In the genomic region with DNA sequence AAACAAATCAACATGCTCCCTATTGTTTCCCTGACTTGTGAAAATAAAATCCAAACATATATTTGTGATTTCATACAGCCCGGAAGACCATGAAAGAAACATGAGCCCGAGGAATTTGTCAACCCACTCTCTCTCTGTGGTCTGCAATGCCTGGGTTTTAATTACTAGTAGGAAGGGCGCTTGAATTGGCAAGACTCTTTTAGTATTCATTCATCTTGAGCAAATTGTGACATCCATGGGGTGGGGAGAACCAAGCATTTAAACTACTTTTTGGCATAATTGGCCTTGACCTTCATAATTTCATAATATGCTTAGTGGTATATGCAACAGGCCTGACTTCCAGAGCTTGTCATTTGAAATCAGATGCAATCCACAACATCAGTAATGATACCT, we compare ENCODE assay signal across 20 cellular contexts.
DNase-seq lines count a peak whose midpoint lies in the region; ATAC-seq and TF ChIP-seq lines count a peak whose summit lies in the region.
"Had no signal": no experiment of that assay in that cellular context is flagged by ENCODE, and none has a peak within 500 bp of the region (broad histone marks: within the 10 kb centered on the region; RNA-seq: fewer than 3 reads in every experiment).

No MANE protein-coding gene starts in this region.

- no peak overlapping the region for H3K4me3 ChIP-seq in ACC112 (ENCODE audit: low read depth, low read length)
- H3K4me3 ChIP-seq in SJCRH30 = peak overlapping the region; percentile 21
- H3K4me3 ChIP-seq in fibroblast of lung (replicated peaks in 1 of 4; ENCODE audit: control extremely low read depth in 1 of 4, insufficient read depth in 1 of 4, low read depth in 3 of 4, low read length in 4 of 4) = no peak overlapping the region
- H3K4me3 ChIP-seq in H7 (ENCODE audit: insufficient read depth, low read depth, low read length) = no peak overlapping the region
- H3K4me3 ChIP-seq: BLaER1 treated with 17β-estradiol and CSF1 and Interleukin-3, amounts not matched to agents 10 nM and 100 nM; GM12878 had no signal

- H3K27me3 Mint-ChIP-seq in nephron (ENCODE audit: low read depth) = no peaks in the 10 kb centered on the region

- ATAC-seq in GM19463 (IDR thresholded peaks at IDR 0.05; ENCODE audit: unreplicated experiment) (no peak), HG03175 (IDR thresholded peaks at IDR 0.05; ENCODE audit: unreplicated experiment) (no peak)
- ATAC-seq: CD8-positive, alpha-beta T cell; Panc1 had no signal

- peaks cover 45% of the 10 kb centered on the region for H3K4me1 Mint-ChIP-seq in nephron

- H2AFZ ChIP-seq in ACC112 (ENCODE audit: low read length, unreplicated experiment) (no peak overlapping the region), fibroblast of lung (ENCODE audit: low read length) (no peak overlapping the region)

- DNase-seq in SJCRH30 = peak; percentile 50 to 79
- peak; percentile 22 to 35 for DNase-seq in fibroblast of lung (ENCODE audit: low read depth in 2 of 2)
- DNase-seq in activated gamma-delta T cell treated with Interleukin-2 at 50 U/mL for 16 hours = no peak
- no peak for DNase-seq in H7
- DNase-seq: Calu3; CD8-positive, alpha-beta T cell; GF-D8; GOT3; HFFc6; NCI-H1417; NCI-H187; NCI-H2107 had no signal

- no peak overlapping the region for H3K9ac ChIP-seq in fibroblast of lung (ENCODE audit: insufficient read depth, low read length)
- H3K9ac ChIP-seq: BLaER1 treated with 17β-estradiol and CSF1 and Interleukin-3, amounts not matched to agents 10 nM and 100 nM; KMS-11 had no signal

- H3K27ac ChIP-seq in ACC112 (ENCODE audit: low read depth, low read length) = peak overlapping the region; percentile 90
- peak overlapping the region; percentile 86 for H3K27ac ChIP-seq in SJCRH30
- no peak overlapping the region for H3K27ac ChIP-seq in fibroblast of lung (ENCODE audit: insufficient read depth, low read length)
- H3K27ac ChIP-seq: KMS-11 had no signal

- no peaks in the 10 kb centered on the region for H3K9me3 ChIP-seq in SJCRH30 (replicated peaks)
- no peaks in the 10 kb centered on the region for H3K9me3 ChIP-seq in fibroblast of lung (ENCODE audit: control insufficient read depth, insufficient read depth, low read depth, low read length)
- H3K9me3 ChIP-seq: BLaER1 treated with 17β-estradiol and CSF1 and Interleukin-3, amounts not matched to agents 10 nM and 100 nM had no signal

- H3K36me3 ChIP-seq in ACC112 (ENCODE audit: insufficient read depth, low read length) (no peaks in the 10 kb centered on the region), SJCRH30 (no peaks in the 10 kb centered on the region), fibroblast of lung (ENCODE audit: control insufficient read depth, insufficient read depth, low read length) (no peaks in the 10 kb centered on the region), H7 (replicated peaks; ENCODE audit: control insufficient read depth, insufficient read depth, low read length) (no peaks in the 10 kb centered on the region)
- H3K36me3 ChIP-seq: BLaER1 treated with 17β-estradiol and CSF1 and Interleukin-3, amounts not matched to agents 10 nM and 100 nM had no signal

- TF ChIP-seq CTCF in fibroblast of lung (conservative IDR thresholded peaks at IDR 0.05 in 1 of 2, IDR thresholded peaks at IDR 0.05 in 1 of 2; ENCODE audit: low read depth in 1 of 2, low read length in 2 of 2) (no peak), nephron (IDR thresholded peaks at IDR 0.05; ENCODE audit: unreplicated experiment in 3 of 3) (no peak)

- H3K79me2 ChIP-seq in ACC112 (ENCODE audit: control insufficient read depth, insufficient read depth, low read length, unreplicated experiment) (no peaks in the 10 kb centered on the region), fibroblast of lung (ENCODE audit: control insufficient read depth, insufficient read depth, low read length) (no peaks in the 10 kb centered on the region)

- H3K27me3 ChIP-seq in ACC112 (ENCODE audit: insufficient read depth, low read length) (no peaks in the 10 kb centered on the region), SJCRH30 (no peaks in the 10 kb centered on the region), fibroblast of lung (ENCODE audit: control insufficient read depth, insufficient read depth, low read length) (no peaks in the 10 kb centered on the region), H7 (ENCODE audit: control insufficient read depth, insufficient read depth, low read length) (no peaks in the 10 kb centered on the region)
- H3K27me3 ChIP-seq: BLaER1 treated with 17β-estradiol and CSF1 and Interleukin-3, amounts not matched to agents 10 nM and 100 nM had no signal

- no peaks in the 10 kb centered on the region for H4K20me1 ChIP-seq in fibroblast of lung (ENCODE audit: control insufficient read depth, extremely low read depth, insufficient read depth, low read length)
- H4K20me1 ChIP-seq: BLaER1 treated with 17β-estradiol and CSF1 and Interleukin-3, amounts not matched to agents 10 nM and 100 nM had no signal

- H3K27ac Mint-ChIP-seq in nephron = peak overlapping the region; percentile 14 to 45 (median 38)
- H3K27ac Mint-ChIP-seq: CD8-positive, alpha-beta T cell had no signal

- no peaks in the 10 kb centered on the region for H3K9me3 Mint-ChIP-seq in nephron
- H3K9me3 Mint-ChIP-seq: CD8-positive, alpha-beta T cell; HFFc6 had no signal

- no peaks in the 10 kb centered on the region for H3K36me3 Mint-ChIP-seq in nephron (ENCODE audit: low read depth)
- H3K36me3 Mint-ChIP-seq: CD8-positive, alpha-beta T cell had no signal

- no peak overlapping the region for H3K4me3 Mint-ChIP-seq in nephron
- H3K4me3 Mint-ChIP-seq: CD8-positive, alpha-beta T cell; HFFc6 had no signal

- H3K4me1 ChIP-seq in ACC112 (ENCODE audit: control insufficient read depth, insufficient read depth, low read length, unreplicated experiment) (peaks cover 28% of the 10 kb centered on the region), SJCRH30 (peaks cover 31% of the 10 kb centered on the region), fibroblast of lung (ENCODE audit: control insufficient read depth, extremely low read depth, insufficient read depth, low read length) (no peaks in the 10 kb centered on the region)

- H3K4me2 ChIP-seq in fibroblast of lung (ENCODE audit: extremely low read depth, insufficient read depth, low read length) = no peak overlapping the region
- H3K4me2 ChIP-seq: KMS-11 had no signal

Comparison
In these comparisons a context has a peak if more than half of its experiments do, and no peak if none do; other contexts are left out.
1. DNase-seq: peak in SJCRH30 (2 of 2) and fibroblast of lung (2 of 2); none in activated gamma-delta T cell treated with Interleukin-2 at 50 U/mL for 16 hours (single experiment) and H7 (single experiment).